Comparison of ENCODE assay signal across 29 cellular contexts in the genomic region with DNA sequence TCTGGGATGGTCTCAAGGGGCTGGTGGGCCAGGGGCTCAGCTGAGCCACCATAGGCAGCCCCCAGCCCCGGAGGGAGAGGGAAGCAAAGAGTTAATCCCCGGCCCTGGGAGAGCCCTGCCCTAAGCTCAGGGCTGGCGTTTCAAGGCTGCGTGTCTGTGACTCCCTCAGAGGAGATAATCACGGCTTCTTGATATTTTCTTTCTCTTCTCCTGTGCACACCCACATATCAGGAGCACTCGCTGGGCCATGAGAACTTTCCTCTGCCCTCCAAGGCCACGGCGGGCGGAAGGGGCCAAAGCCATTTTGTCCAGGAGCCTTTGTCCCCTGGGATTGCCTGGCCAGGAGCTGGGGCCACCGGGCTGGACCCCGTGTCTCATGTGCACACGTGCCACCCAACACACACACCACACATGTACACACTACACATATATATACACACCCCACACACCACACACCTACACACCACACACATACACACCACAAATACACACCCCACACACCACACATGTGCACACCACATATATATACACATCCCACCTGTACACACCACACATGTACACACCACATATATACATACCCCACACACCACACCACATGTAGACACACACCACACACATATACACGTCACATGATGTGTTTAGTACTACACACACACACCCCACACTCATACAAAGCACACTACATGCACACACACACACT. TPM values are rescaled to one million over a fixed set of nuclear protein-coding genes. Genes with fewer than 3 reads are reported as not detected.
"Had no signal": no experiment of that assay in that cellular context is flagged by ENCODE, and none has a peak within 500 bp of the region (broad histone marks: within the 10 kb centered on the region; RNA-seq: fewer than 3 reads in every experiment).

No MANE protein-coding gene starts in this region.

- H3K4me3 Mint-ChIP-seq: activated CD4-positive, alpha-beta T cell treated with anti-CD3 and anti-CD28 coated beads, Interleukin-2, amount 10 ng/mL, durations not matched to agents 7 days and 5 days; activated T-cell treated with anti-CD3 and anti-CD28 coated beads, Interleukin-2, amount 50 U/mL, for 72 hours; endodermal cell; memory B cell; naive B cell had no signal

- H3K27me3 ChIP-seq: hepatocyte, uterus had no signal

- FAIRE-seq: colon had no signal

- H3K9me3 Mint-ChIP-seq: activated CD4-positive, alpha-beta T cell treated with anti-CD3 and anti-CD28 coated beads, Interleukin-2, amount 10 ng/mL, durations not matched to agents 7 days and 5 days; activated naive CD4-positive, alpha-beta T cell treated with anti-CD3 and anti-CD28 coated beads, Interleukin-2, amount 50 U/mL, for 72 hours; activated T-cell treated with anti-CD3 and anti-CD28 coated beads, Interleukin-2, amount 50 U/mL, for 72 hours; endodermal cell; memory B cell had no signal

- H3K4me3 ChIP-seq: hepatocyte, mucosa of descending colon, tibial artery, uterus had no signal

- ATAC-seq: activated CD4-positive, CD25-positive, alpha-beta regulatory T cell treated with anti-CD3 and anti-CD28 coated beads, Interleukin-2, amount 50 U/mL, for 24 hours; activated naive CD4-positive, alpha-beta T cell treated with anti-CD3 and anti-CD28 coated beads, Interleukin-2, amount 50 U/mL, for 72 hours; activated T-cell treated with anti-CD3 and anti-CD28 coated beads, Interleukin-2, amount 50 U/mL, for 72 hours; mucosa of descending colon had no signal

- H3K36me3 Mint-ChIP-seq: activated naive CD4-positive, alpha-beta T cell treated with anti-CD3 and anti-CD28 coated beads, Interleukin-2, amount 50 U/mL, for 72 hours; memory B cell had no signal

- DNase-seq: activated CD4-positive, alpha-beta T cell treated with anti-CD3 and anti-CD28 coated beads, Interleukin-2, amount 10 ng/mL, durations not matched to agents 7 days and 5 days; activated effector memory CD4-positive, alpha-beta T cell treated with anti-CD3 and anti-CD28 coated beads, Interleukin-2, amount 50 U/mL, for 16 hours; activated T-cell treated with anti-CD3 and anti-CD28 coated beads, Interleukin-2, amount 50 U/mL, for 72 hours; aorta; brain microvascular endothelial cell; central memory CD4-positive, alpha-beta T cell; endodermal cell; foreskin fibroblast; mucosa of descending colon; naive B cell; occipital lobe; stimulated activated CD4-positive, alpha-beta T cell treated with anti-CD3 and anti-CD28 coated beads, Interleukin-12 subunit alpha, Interleukin-12 subunit beta, amount 100 ng/mL, for 4 hours; stimulated activated CD4-positive, alpha-beta T cell treated with anti-CD3 and anti-CD28 coated beads, Interleukin-1b, Interleukin-23, amount 100 ng/mL, for 48 hours; stimulated activated naive CD4-positive, alpha-beta T cell treated with Interleukin-2 at 50 U/mL for 16 hours; T-helper 1 cell; T1000; tibial artery; uterus had no signal

- H3K36me3 ChIP-seq: brain microvascular endothelial cell, tibial artery, uterus had no signal

- H3K9me3 ChIP-seq: mucosa of descending colon, tibial artery, uterus had no signal

- H3K4me1 ChIP-seq: uterus had no signal

- H3K27ac Mint-ChIP-seq: activated CD4-positive, alpha-beta T cell treated with anti-CD3 and anti-CD28 coated beads, Interleukin-2, amount 10 ng/mL, durations not matched to agents 7 days and 5 days; activated T-cell treated with anti-CD3 and anti-CD28 coated beads, Interleukin-2, amount 50 U/mL, for 72 hours; endodermal cell; memory B cell; progenitor cell of endocrine pancreas had no signal

- H3K27ac ChIP-seq: brain microvascular endothelial cell, epithelial cell of prostate, hepatocyte, tibial artery, uterus had no signal

RNA-seq across cellular contexts. Expression of gene VENTX, which starts 16.9 kb away (rescaled TPM):
- total RNA-seq: activated CD4-positive, alpha-beta T cell treated with anti-CD3 and anti-CD28 coated beads, Interleukin-2, amount 10 ng/mL, durations not matched to agents 7 days and 5 days; activated CD8-positive, alpha-beta memory T cell treated with anti-CD3 and anti-CD28 coated beads for 36 hours; activated naive CD4-positive, alpha-beta T cell treated with anti-CD3 and anti-CD28 coated beads, Interleukin-2, amount 50 U/mL, for 72 hours; glomerular endothelial cell; hepatocyte; occipital lobe had no signal
- polyA plus RNA-seq: hepatocyte had no signal

RNA-seq across cellular contexts. Expression of gene UTF1, which starts 24.6 kb away (rescaled TPM):
- total RNA-seq: activated CD4-positive, alpha-beta T cell treated with anti-CD3 and anti-CD28 coated beads, Interleukin-2, amount 10 ng/mL, durations not matched to agents 7 days and 5 days; activated CD8-positive, alpha-beta memory T cell treated with anti-CD3 and anti-CD28 coated beads for 36 hours; activated naive CD4-positive, alpha-beta T cell treated with anti-CD3 and anti-CD28 coated beads, Interleukin-2, amount 50 U/mL, for 72 hours; aorta; glomerular endothelial cell; hepatocyte; liver; mucosa of descending colon; occipital lobe; progenitor cell of endocrine pancreas; subcutaneous adipose tissue; uterus had no signal
- polyA plus RNA-seq: aorta, hepatocyte, liver had no signal
